In the genomic region with DNA sequence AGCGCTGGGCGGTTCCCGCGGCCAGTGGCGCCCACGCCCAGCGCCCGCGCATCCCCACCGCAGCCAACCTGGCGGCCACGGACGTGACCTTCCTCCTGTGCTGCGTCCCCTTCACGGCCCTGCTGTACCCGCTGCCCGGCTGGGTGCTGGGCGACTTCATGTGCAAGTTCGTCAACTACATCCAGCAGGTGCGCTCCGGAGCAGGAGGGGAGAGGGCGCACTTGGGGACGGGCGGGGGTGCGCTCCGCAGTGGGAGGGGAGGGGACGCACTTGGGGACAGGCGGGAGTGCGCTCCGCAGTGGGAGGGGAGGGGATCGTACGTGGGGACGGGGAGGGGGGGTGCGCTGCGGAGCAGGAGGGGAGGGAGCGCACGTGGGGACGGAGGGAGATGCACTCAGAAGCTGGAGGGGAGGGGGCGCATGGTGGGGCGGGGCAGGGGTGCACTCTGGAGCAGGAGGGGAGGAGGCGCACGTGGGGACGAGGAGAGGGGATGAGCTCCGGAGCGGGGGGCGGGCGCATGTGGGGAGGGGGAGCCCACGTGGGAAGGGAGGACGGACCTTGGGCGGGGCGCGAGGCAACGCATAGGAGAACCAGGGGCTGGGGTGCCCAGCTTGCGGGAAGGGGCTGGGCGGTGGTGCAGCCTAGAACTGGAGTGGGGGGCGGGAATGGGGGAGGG, we compare ENCODE assay signal across 9 cellular contexts. TPM values are rescaled to one million over a fixed set of nuclear protein-coding genes. Genes with fewer than 3 reads are reported as not detected.
DNase-seq lines count a peak whose midpoint lies in the region; ATAC-seq and FAIRE-seq lines count a peak whose summit lies in the region.
"Had no signal": no experiment of that assay in that cellular context is flagged by ENCODE, and none has a peak within 500 bp of the region (broad histone marks: within the 10 kb centered on the region; RNA-seq: fewer than 3 reads in every experiment).

No MANE protein-coding gene starts in this region.

- peaks cover 13 to 15% of the 10 kb centered on the region in 2 donors for H3K4me1 ChIP-seq in naive thymus-derived CD4-positive, alpha-beta T cell (ENCODE audit: control insufficient read depth in 2 of 2, insufficient read depth in 2 of 2, low read length in 2 of 2)

- no peak overlapping the region for H3K27ac ChIP-seq in naive thymus-derived CD4-positive, alpha-beta T cell (ENCODE audit: low read depth, low read length)
- H3K27ac ChIP-seq: ovary had no signal

- peak overlapping the region; percentile 63 for H3K4me3 Mint-ChIP-seq in T-helper 17 cell
- peak overlapping the region in 9 of 10 donors; percentile 45 to 91 (median 66) for H3K4me3 Mint-ChIP-seq in naive thymus-derived CD4-positive, alpha-beta T cell

- no peak for FAIRE-seq in RCC 7860 (lab: Jason Lieb, UNC)

- intact Hi-C loops in naive thymus-derived CD4-positive, alpha-beta T cell (cut with micrococcal nuclease), result no loop called here

- POLR2A ChIA-PET in naive thymus-derived CD4-positive, alpha-beta T cell (lab: Charles Lee), result interaction anchor here (1.0 to 8.8 kb wide), 4 partner anchors 11 to 54 kb away, joined by 4 to 82 read pairs (median 23); a partner anchor contains a TSS

- ATAC-seq in T-helper 17 cell, result no peak
- no peak for ATAC-seq in naive thymus-derived CD4-positive, alpha-beta T cell

- H3K27me3 ChIP-seq in naive thymus-derived CD4-positive, alpha-beta T cell (ENCODE audit: control insufficient read depth in 2 of 2, insufficient read depth in 2 of 2, low read length in 2 of 2), result no peaks in the 10 kb centered on the region

- peaks cover 2% of the 10 kb centered on the region for H3K36me3 Mint-ChIP-seq in T-helper 17 cell (ENCODE audit: low read depth)
- no peaks in the 10 kb centered on the region for H3K36me3 Mint-ChIP-seq in naive thymus-derived CD4-positive, alpha-beta T cell

- no peaks in the 10 kb centered on the region for H3K36me3 ChIP-seq in naive thymus-derived CD4-positive, alpha-beta T cell (ENCODE audit: control insufficient read depth in 2 of 3, insufficient read depth in 3 of 3, low read length in 3 of 3)
- H3K36me3 ChIP-seq: ovary had no signal

- H3K27me3 Mint-ChIP-seq in T-helper 17 cell, result no peaks in the 10 kb centered on the region
- H3K27me3 Mint-ChIP-seq in naive thymus-derived CD4-positive, alpha-beta T cell, result peaks cover 0 to 5% (median 0%) of the 10 kb centered on the region in 5 donors

- peak overlapping the region; percentile 43 for H3K4me3 ChIP-seq in naive thymus-derived CD4-positive, alpha-beta T cell (ENCODE audit: low read length)
- H3K4me3 ChIP-seq: ovary had no signal

- CTCF ChIA-PET in naive thymus-derived CD4-positive, alpha-beta T cell (lab: Charles Lee), result interaction anchor here (1.4 to 6.9 kb wide), 5 partner anchors 25 to 64 kb away, joined by 3 to 106 read pairs (median 8); a partner anchor contains a TSS

- DNase-seq in NCI-H1417 (lab: John Stamatoyannopoulos, UW), result peak in 2 of 3 experiments; percentile 67 to 75
- no peak for DNase-seq in NCI-H1417 treated with DMSO at 0.1 percent for 48 hours (lab: John Stamatoyannopoulos, UW)
- no peak for DNase-seq in T-helper 17 cell
- peak in 2 of 9 donors; percentile 45 to 49 for DNase-seq in naive thymus-derived CD4-positive, alpha-beta T cell
- DNase-seq in cerebellum (ENCODE audit: low spot score), result no peak
- no peak for DNase-seq in RCC 7860 (ENCODE audit: low spot score)
- DNase-seq: ACHN, MM.1S, ovary had no signal

- H3K4me1 Mint-ChIP-seq in T-helper 17 cell, result peaks cover 14% of the 10 kb centered on the region
- peaks cover 10 to 31% (median 25%) of the 10 kb centered on the region in 7 donors for H3K4me1 Mint-ChIP-seq in naive thymus-derived CD4-positive, alpha-beta T cell

- no peak overlapping the region for H3K27ac Mint-ChIP-seq in T-helper 17 cell
- no peak overlapping the region for H3K27ac Mint-ChIP-seq in naive thymus-derived CD4-positive, alpha-beta T cell

- H3K9me3 ChIP-seq in T-helper 17 cell (ENCODE audit: control insufficient read depth, low read length, poor library complexity, severe bottlenecking), result no peaks in the 10 kb centered on the region
- no peaks in the 10 kb centered on the region for H3K9me3 ChIP-seq in naive thymus-derived CD4-positive, alpha-beta T cell (ENCODE audit: control insufficient read depth in 2 of 3, low read length in 3 of 3)
- H3K9me3 ChIP-seq: ovary had no signal

- peaks cover 0 to 2% (median 0%) of the 10 kb centered on the region in 11 donors for H3K9me3 Mint-ChIP-seq in naive thymus-derived CD4-positive, alpha-beta T cell

RNA-seq across cellular contexts. Expression of a gene that starts 1.5 kb away (rescaled TPM):
- under 1 TPM; 0.94 to 0.99 TPM for total RNA-seq in T-helper 17 cell
- total RNA-seq in naive thymus-derived CD4-positive, alpha-beta T cell, result 1 to 10 TPM; 1.1 to 3.0 (median 1.7) TPM
- under 1 TPM; 0.72 to 0.85 TPM for polyA plus RNA-seq in naive thymus-derived CD4-positive, alpha-beta T cell
- 0.36 TPM for total RNA-seq in cerebellum
- polyA plus RNA-seq: ovary had no signal

RNA-seq across cellular contexts. Expression of a gene that starts 5.6 kb away (rescaled TPM):
- total RNA-seq in T-helper 17 cell (100 to 1,000 TPM; 233 to 243 TPM), cerebellum (19.0 TPM)
- total RNA-seq in naive thymus-derived CD4-positive, alpha-beta T cell, result 100 to 1,000 TPM; 123 to 219 (median 184) TPM
- polyA plus RNA-seq in naive thymus-derived CD4-positive, alpha-beta T cell, result 100 to 1,000 TPM; 195 to 251 TPM

RNA-seq across cellular contexts. Expression of a gene that starts 7.2 kb away (rescaled TPM):
- total RNA-seq in T-helper 17 cell, result 10 to 100 TPM in 1 of 2 donors, 1 to 10 TPM in 1; 8.1 to 11.8 TPM
- total RNA-seq in naive thymus-derived CD4-positive, alpha-beta T cell, result 10 to 100 TPM in 3 of 5 experiments, 1 to 10 TPM in 2; 7.1 to 33.1 (median 10.2) TPM
- under 1 TPM; 0.57 to 0.95 TPM for polyA plus RNA-seq in naive thymus-derived CD4-positive, alpha-beta T cell
- 7.7 TPM for total RNA-seq in cerebellum

RNA-seq across cellular contexts. Expression of a gene that starts 25.3 kb away (rescaled TPM):
- total RNA-seq in T-helper 17 cell (not detected), cerebellum (not detected)
- total RNA-seq in naive thymus-derived CD4-positive, alpha-beta T cell, result not detected
- not detected for polyA plus RNA-seq in naive thymus-derived CD4-positive, alpha-beta T cell
- total RNA-seq: ovary had no signal
- polyA plus RNA-seq: ovary had no signal

RNA-seq across cellular contexts. Expression of a gene that starts 25.6 kb away (rescaled TPM):
- total RNA-seq in T-helper 17 cell (10 to 100 TPM; 59.6 to 71.3 TPM), cerebellum (31.0 TPM)
- 10 to 100 TPM; 47.5 to 78.2 (median 67.6) TPM for total RNA-seq in naive thymus-derived CD4-positive, alpha-beta T cell
- 100 to 1,000 TPM in 1 of 2 donors, 10 to 100 TPM in 1; 65.7 to 142 TPM for polyA plus RNA-seq in naive thymus-derived CD4-positive, alpha-beta T cell

Comparison
In these comparisons a context has a peak if more than half of its experiments do, and no peak if none do; other contexts are left out.
1. DNase-seq: peak in NCI-H1417 (2 of 3); none in NCI-H1417 treated with DMSO at 0.1 percent for 48 hours (single experiment), T-helper 17 cell (0 of 3), cerebellum (single experiment) and RCC 7860 (single experiment).